ENCODE assay signal across 21 cellular contexts in the genomic region with DNA sequence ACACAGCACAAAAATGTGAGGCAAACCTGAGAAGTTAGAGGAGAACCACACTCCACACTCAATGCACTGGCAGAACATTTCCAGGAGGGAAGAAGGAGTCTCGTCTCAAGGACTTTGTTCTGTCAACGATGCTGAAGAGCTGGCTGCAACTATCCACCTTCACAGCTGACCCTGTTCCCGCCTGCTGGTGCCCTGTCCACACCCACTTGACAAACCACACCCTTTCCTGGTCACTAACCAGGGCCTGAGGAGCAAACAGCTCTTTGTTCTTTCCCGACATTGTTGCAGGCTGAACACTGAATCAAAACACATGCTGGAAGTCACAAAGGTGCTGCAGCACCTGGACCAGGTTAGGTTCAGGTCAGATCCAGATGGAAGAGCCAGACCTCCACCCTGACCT.
DNase-seq lines count a peak whose midpoint lies in the region; ATAC-seq and TF ChIP-seq lines count a peak whose summit lies in the region.
"Had no signal": no experiment of that assay in that cellular context is flagged by ENCODE, and none has a peak within 500 bp of the region (broad histone marks: within the 10 kb centered on the region; RNA-seq: fewer than 3 reads in every experiment).

No MANE protein-coding gene starts in this region.

- H3K27me3 ChIP-seq in heart left ventricle: no peaks in the 10 kb centered on the region

- intact Hi-C loops in heart left ventricle (cut with DNase I): no loop called here
- intact Hi-C loops in activated CD4-positive, alpha-beta T cell treated with anti-CD3 and anti-CD28 coated beads, Interleukin-2, amount 10 ng/mL, durations not matched to agents 24 days and 14 days (cut with micrococcal nuclease): no loop called here

- ATAC-seq in heart left ventricle (peak in 3 of 4 donors; percentile 74 to 81 (median 75)), GM19397 (IDR thresholded peaks at IDR 0.05; ENCODE audit: unreplicated experiment) (no peak), GM18868 (IDR thresholded peaks at IDR 0.05; ENCODE audit: unreplicated experiment) (no peak)
- ATAC-seq: HCT116, SK-N-SH treated with all-trans-retinoic acid at 6 μM for 48 hours had no signal

- peak overlapping the region; percentile 79 for H3K27ac Mint-ChIP-seq in progenitor cell of endocrine pancreas
- no peak overlapping the region for H3K27ac Mint-ChIP-seq in activated CD4-positive, alpha-beta T cell treated with anti-CD3 and anti-CD28 coated beads, Interleukin-2, amount 10 ng/mL, durations not matched to agents 24 days and 14 days
- H3K27ac Mint-ChIP-seq: IgD-negative memory B cell had no signal

- H3K36me3 ChIP-seq in heart left ventricle: no peaks in the 10 kb centered on the region

- peaks cover under 1% of the 10 kb centered on the region for H3K9me3 Mint-ChIP-seq in progenitor cell of endocrine pancreas (ENCODE audit: low read depth)
- H3K9me3 Mint-ChIP-seq in activated CD4-positive, alpha-beta T cell treated with anti-CD3 and anti-CD28 coated beads, Interleukin-2, amount 10 ng/mL, durations not matched to agents 24 days and 14 days: no peaks in the 10 kb centered on the region

- no peak overlapping the region for H3K27ac ChIP-seq in heart left ventricle
- H3K27ac ChIP-seq: 22Rv1, C4-2B had no signal

- DNase-seq in NCI-H1417 (lab: John Stamatoyannopoulos, UW) (peak in 2 of 3 experiments; percentile 36 to 70), NCI-H1417 treated with DMSO at 0.1 percent for 48 hours (lab: John Stamatoyannopoulos, UW) (no peak), NCI-H748 treated with DMSO at 0.1 percent for 48 hours (lab: John Stamatoyannopoulos, UW) (peak; percentile 37), heart left ventricle (peak in 2 of 5 donors; percentile 29 to 49), progenitor cell of endocrine pancreas (ENCODE audit: low spot score, unreplicated experiment) (no peak)
- no peak for DNase-seq in activated CD4-positive, alpha-beta T cell treated with anti-CD3 and anti-CD28 coated beads, Interleukin-2, amount 10 ng/mL, durations not matched to agents 24 days and 14 days
- DNase-seq: AML-193, DND-41, Kasumi-1, NCI-H1092 treated with DMSO at 0.1 percent for 48 hours, NCI-H187 treated with DMSO at 0.1 percent for 48 hours, NCI-H345, NCI-H524 treated with DMSO at 0.1 percent for 48 hours, SIG-M5 had no signal

- no peak overlapping the region for H3K4me3 Mint-ChIP-seq in progenitor cell of endocrine pancreas (ENCODE audit: low read depth)
- H3K4me3 Mint-ChIP-seq in activated CD4-positive, alpha-beta T cell treated with anti-CD3 and anti-CD28 coated beads, Interleukin-2, amount 10 ng/mL, durations not matched to agents 24 days and 14 days: no peak overlapping the region
- H3K4me3 Mint-ChIP-seq: IgD-negative memory B cell had no signal

- no peaks in the 10 kb centered on the region for H3K4me1 Mint-ChIP-seq in progenitor cell of endocrine pancreas (ENCODE audit: low read depth)
- H3K4me1 Mint-ChIP-seq in activated CD4-positive, alpha-beta T cell treated with anti-CD3 and anti-CD28 coated beads, Interleukin-2, amount 10 ng/mL, durations not matched to agents 24 days and 14 days: no peaks in the 10 kb centered on the region
- H3K4me1 Mint-ChIP-seq: IgD-negative memory B cell had no signal

- H3K4me3 ChIP-seq in heart left ventricle: no peak overlapping the region

- H3K4me1 ChIP-seq in heart left ventricle: no peaks in the 10 kb centered on the region

- no peaks in the 10 kb centered on the region for H3K36me3 Mint-ChIP-seq in progenitor cell of endocrine pancreas (ENCODE audit: insufficient read depth)
- no peaks in the 10 kb centered on the region for H3K36me3 Mint-ChIP-seq in activated CD4-positive, alpha-beta T cell treated with anti-CD3 and anti-CD28 coated beads, Interleukin-2, amount 10 ng/mL, durations not matched to agents 24 days and 14 days (ENCODE audit: low read depth)
- H3K36me3 Mint-ChIP-seq: IgD-negative memory B cell had no signal

- WGBS in heart left ventricle, 4 donors: 20 to 28% (median 21%) methylated on average over 4 of the region's 4 CpGs

- H3K9me3 ChIP-seq in heart left ventricle: no peaks in the 10 kb centered on the region

- TF ChIP-seq CTCF in heart left ventricle (IDR thresholded peaks at IDR 0.05): no peak
- no peak for TF ChIP-seq CTCF in progenitor cell of endocrine pancreas (IDR thresholded peaks at IDR 0.05; ENCODE audit: unreplicated experiment)

- TF ChIP-seq POLR2A in heart left ventricle (IDR thresholded peaks at IDR 0.05): no peak

- peaks cover 11% of the 10 kb centered on the region for H3K27me3 Mint-ChIP-seq in progenitor cell of endocrine pancreas
- H3K27me3 Mint-ChIP-seq in activated CD4-positive, alpha-beta T cell treated with anti-CD3 and anti-CD28 coated beads, Interleukin-2, amount 10 ng/mL, durations not matched to agents 24 days and 14 days: no peaks in the 10 kb centered on the region

Comparison
In these comparisons a context has a peak if more than half of its experiments do, and no peak if none do; other contexts are left out.
1. DNase-seq: peak in NCI-H1417 (2 of 3) and NCI-H748 treated with DMSO at 0.1 percent for 48 hours (single experiment); none in NCI-H1417 treated with DMSO at 0.1 percent for 48 hours (single experiment), progenitor cell of endocrine pancreas (single experiment) and activated CD4-positive, alpha-beta T cell treated with anti-CD3 and anti-CD28 coated beads, Interleukin-2, amount 10 ng/mL, durations not matched to agents 24 days and 14 days (single experiment).
2. ATAC-seq: peak in heart left ventricle (3 of 4); none in GM19397 (single experiment) and GM18868 (single experiment).